ENCODE assay signal across 1 cellular context in the genomic region with DNA sequence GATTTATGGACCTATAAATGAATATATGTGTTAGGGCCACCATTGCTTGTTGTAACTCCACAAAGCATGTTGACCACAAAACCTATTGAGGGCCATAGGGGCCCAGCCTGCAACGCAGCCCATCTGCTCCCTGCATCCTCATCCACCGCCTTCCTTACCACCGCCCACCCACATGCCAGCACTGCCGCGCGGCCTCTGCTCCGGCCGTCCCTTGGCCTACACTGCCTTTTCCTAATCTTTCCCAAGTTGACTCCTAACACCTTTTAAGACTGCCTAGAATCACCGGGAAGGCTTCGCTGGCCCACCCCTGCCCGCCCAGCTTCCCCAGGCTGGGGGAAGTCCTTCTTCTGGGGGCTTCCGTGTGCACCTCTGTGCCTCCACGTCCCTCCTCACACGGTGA.
TF ChIP-seq lines count a peak whose summit lies in the region.

No MANE protein-coding gene starts in this region.

TF ChIP-seq in GM23338, 12 proteins besides CTCF, POLR2A, EP300 and RAD21 (continued from another document):
- TF ChIP-seq, protein P1, sequence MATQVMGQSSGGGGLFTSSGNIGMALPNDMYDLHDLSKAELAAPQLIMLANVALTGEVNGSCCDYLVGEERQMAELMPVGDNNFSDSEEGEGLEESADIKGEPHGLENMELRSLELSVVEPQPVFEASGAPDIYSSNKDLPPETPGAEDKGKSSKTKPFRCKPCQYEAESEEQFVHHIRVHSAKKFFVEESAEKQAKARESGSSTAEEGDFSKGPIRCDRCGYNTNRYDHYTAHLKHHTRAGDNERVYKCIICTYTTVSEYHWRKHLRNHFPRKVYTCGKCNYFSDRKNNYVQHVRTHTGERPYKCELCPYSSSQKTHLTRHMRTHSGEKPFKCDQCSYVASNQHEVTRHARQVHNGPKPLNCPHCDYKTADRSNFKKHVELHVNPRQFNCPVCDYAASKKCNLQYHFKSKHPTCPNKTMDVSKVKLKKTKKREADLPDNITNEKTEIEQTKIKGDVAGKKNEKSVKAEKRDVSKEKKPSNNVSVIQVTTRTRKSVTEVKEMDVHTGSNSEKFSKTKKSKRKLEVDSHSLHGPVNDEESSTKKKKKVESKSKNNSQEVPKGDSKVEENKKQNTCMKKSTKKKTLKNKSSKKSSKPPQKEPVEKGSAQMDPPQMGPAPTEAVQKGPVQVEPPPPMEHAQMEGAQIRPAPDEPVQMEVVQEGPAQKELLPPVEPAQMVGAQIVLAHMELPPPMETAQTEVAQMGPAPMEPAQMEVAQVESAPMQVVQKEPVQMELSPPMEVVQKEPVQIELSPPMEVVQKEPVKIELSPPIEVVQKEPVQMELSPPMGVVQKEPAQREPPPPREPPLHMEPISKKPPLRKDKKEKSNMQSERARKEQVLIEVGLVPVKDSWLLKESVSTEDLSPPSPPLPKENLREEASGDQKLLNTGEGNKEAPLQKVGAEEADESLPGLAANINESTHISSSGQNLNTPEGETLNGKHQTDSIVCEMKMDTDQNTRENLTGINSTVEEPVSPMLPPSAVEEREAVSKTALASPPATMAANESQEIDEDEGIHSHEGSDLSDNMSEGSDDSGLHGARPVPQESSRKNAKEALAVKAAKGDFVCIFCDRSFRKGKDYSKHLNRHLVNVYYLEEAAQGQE (IDR thresholded peaks at IDR 0.05; ENCODE audit: unreplicated experiment): no peak
- TF ChIP-seq EZH2phosphoT487 (IDR thresholded peaks at IDR 0.05; ENCODE audit: unreplicated experiment): no peak
- TF ChIP-seq, protein P2, sequence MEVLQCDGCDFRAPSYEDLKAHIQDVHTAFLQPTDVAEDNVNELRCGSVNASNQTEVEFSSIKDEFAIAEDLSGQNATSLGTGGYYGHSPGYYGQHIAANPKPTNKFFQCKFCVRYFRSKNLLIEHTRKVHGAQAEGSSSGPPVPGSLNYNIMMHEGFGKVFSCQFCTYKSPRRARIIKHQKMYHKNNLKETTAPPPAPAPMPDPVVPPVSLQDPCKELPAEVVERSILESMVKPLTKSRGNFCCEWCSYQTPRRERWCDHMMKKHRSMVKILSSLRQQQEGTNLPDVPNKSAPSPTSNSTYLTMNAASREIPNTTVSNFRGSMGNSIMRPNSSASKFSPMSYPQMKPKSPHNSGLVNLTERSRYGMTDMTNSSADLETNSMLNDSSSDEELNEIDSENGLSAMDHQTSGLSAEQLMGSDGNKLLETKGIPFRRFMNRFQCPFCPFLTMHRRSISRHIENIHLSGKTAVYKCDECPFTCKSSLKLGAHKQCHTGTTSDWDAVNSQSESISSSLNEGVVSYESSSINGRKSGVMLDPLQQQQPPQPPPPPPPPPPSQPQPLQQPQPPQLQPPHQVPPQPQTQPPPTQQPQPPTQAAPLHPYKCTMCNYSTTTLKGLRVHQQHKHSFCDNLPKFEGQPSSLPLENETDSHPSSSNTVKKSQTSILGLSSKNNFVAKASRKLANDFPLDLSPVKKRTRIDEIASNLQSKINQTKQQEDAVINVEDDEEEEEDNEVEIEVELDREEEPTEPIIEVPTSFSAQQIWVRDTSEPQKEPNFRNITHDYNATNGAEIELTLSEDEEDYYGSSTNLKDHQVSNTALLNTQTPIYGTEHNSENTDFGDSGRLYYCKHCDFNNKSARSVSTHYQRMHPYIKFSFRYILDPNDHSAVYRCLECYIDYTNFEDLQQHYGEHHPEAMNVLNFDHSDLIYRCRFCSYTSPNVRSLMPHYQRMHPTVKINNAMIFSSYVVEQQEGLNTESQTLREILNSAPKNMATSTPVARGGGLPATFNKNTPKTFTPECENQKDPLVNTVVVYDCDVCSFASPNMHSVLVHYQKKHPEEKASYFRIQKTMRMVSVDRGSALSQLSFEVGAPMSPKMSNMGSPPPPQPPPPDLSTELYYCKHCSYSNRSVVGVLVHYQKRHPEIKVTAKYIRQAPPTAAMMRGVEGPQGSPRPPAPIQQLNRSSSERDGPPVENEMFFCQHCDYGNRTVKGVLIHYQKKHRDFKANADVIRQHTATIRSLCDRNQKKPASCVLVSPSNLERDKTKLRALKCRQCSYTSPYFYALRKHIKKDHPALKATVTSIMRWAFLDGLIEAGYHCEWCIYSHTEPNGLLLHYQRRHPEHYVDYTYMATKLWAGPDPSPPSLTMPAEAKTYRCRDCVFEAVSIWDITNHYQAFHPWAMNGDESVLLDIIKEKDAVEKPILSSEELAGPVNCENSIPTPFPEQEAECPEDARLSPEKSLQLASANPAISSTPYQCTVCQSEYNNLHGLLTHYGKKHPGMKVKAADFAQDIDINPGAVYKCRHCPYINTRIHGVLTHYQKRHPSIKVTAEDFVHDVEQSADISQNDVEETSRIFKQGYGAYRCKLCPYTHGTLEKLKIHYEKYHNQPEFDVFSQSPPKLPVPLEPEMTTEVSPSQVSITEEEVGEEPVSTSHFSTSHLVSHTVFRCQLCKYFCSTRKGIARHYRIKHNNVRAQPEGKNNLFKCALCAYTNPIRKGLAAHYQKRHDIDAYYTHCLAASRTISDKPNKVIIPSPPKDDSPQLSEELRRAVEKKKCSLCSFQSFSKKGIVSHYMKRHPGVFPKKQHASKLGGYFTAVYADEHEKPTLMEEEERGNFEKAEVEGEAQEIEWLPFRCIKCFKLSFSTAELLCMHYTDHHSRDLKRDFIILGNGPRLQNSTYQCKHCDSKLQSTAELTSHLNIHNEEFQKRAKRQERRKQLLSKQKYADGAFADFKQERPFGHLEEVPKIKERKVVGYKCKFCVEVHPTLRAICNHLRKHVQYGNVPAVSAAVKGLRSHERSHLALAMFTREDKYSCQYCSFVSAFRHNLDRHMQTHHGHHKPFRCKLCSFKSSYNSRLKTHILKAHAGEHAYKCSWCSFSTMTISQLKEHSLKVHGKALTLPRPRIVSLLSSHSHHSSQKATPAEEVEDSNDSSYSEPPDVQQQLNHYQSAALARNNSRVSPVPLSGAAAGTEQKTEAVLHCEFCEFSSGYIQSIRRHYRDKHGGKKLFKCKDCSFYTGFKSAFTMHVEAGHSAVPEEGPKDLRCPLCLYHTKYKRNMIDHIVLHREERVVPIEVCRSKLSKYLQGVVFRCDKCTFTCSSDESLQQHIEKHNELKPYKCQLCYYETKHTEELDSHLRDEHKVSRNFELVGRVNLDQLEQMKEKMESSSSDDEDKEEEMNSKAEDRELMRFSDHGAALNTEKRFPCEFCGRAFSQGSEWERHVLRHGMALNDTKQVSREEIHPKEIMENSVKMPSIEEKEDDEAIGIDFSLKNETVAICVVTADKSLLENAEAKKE (CRISPR knock-in tag; IDR thresholded peaks at IDR 0.05): no peak
- TF ChIP-seq POLR2AphosphoS5 (IDR thresholded peaks at IDR 0.05; ENCODE audit: low read depth): no peak
- no peak for TF ChIP-seq EZH2 (IDR thresholded peaks at IDR 0.05; ENCODE audit: low read depth, unreplicated experiment)
- no peak for TF ChIP-seq JUNB (IDR thresholded peaks at IDR 0.05; ENCODE audit: unreplicated experiment)
- no peak for TF ChIP-seq ZNF331 (CRISPR knock-in tag; IDR thresholded peaks at IDR 0.05; ENCODE audit: low read depth)
- TF ChIP-seq ZNF114 (CRISPR knock-in tag; IDR thresholded peaks at IDR 0.05): no peak
